1 cellular context compared by ENCODE assay signal in the genomic region with DNA sequence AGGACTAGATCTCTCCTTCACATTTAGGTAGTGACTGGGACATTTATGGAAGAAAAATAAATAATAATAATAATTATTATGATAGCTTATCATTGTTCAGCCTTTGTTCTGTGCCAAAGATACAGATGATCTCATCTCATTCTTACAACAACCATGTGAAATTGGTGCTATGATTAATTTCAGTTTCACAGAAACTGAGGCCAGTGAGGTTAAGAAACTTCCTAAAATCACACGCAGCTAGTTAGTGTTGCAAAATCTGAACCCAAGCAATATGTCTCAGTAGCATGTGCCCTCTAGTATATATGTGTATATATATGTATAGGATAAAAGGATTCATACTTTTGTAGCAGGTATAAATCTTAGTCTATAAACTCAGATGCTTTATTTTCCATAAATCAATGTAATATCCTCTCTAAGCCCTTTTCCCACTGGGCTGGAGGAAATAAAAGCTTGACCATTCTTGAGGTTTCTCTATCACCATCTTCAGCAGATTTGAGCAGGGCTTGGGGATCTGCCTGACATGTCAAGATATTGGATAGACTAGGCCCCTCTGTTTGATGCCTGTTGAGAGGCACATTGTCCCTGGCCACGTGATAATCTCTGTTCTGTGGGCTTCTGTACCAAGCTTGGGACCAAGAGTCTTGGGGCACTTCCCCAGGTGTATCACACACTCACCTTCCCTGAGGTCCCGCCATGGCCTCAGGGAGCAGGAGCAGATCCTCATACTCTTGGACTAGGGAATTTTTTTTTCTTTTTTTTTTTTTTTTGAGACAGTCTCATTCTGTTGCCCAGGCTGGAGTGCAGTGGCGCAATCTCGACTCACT.
TF ChIP-seq lines count a peak whose summit lies in the region.

No MANE protein-coding gene starts in this region.

TF ChIP-seq in GM12878, 131 proteins besides CTCF, POLR2A, EP300 and RAD21 (continued from another document):
- TF ChIP-seq, protein P1, sequence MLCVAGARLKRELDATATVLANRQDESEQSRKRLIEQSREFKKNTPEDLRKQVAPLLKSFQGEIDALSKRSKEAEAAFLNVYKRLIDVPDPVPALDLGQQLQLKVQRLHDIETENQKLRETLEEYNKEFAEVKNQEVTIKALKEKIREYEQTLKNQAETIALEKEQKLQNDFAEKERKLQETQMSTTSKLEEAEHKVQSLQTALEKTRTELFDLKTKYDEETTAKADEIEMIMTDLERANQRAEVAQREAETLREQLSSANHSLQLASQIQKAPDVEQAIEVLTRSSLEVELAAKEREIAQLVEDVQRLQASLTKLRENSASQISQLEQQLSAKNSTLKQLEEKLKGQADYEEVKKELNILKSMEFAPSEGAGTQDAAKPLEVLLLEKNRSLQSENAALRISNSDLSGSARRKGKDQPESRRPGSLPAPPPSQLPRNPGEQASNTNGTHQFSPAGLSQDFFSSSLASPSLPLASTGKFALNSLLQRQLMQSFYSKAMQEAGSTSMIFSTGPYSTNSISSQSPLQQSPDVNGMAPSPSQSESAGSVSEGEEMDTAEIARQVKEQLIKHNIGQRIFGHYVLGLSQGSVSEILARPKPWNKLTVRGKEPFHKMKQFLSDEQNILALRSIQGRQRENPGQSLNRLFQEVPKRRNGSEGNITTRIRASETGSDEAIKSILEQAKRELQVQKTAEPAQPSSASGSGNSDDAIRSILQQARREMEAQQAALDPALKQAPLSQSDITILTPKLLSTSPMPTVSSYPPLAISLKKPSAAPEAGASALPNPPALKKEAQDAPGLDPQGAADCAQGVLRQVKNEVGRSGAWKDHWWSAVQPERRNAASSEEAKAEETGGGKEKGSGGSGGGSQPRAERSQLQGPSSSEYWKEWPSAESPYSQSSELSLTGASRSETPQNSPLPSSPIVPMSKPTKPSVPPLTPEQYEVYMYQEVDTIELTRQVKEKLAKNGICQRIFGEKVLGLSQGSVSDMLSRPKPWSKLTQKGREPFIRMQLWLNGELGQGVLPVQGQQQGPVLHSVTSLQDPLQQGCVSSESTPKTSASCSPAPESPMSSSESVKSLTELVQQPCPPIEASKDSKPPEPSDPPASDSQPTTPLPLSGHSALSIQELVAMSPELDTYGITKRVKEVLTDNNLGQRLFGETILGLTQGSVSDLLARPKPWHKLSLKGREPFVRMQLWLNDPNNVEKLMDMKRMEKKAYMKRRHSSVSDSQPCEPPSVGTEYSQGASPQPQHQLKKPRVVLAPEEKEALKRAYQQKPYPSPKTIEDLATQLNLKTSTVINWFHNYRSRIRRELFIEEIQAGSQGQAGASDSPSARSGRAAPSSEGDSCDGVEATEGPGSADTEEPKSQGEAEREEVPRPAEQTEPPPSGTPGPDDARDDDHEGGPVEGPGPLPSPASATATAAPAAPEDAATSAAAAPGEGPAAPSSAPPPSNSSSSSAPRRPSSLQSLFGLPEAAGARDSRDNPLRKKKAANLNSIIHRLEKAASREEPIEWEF (IDR thresholded peaks at IDR 0.05; ENCODE audit: insufficient replicate concordance, low read depth, low read length): peak; percentile 20
- no peak for TF ChIP-seq HDAC6 (IDR thresholded peaks at IDR 0.05; ENCODE audit: unreplicated experiment)
- no peak for TF ChIP-seq BACH1 (IDR thresholded peaks at IDR 0.05; ENCODE audit: borderline replicate concordance)
- peak; percentile 8 to 36; a peak in 1 of 4 replicates for TF ChIP-seq BHLHE40 (IDR thresholded peaks at IDR 0.05; ENCODE audit: borderline replicate concordance in 1 of 2, low read depth in 2 of 2, low read length in 1 of 2)
- TF ChIP-seq, protein P2, sequence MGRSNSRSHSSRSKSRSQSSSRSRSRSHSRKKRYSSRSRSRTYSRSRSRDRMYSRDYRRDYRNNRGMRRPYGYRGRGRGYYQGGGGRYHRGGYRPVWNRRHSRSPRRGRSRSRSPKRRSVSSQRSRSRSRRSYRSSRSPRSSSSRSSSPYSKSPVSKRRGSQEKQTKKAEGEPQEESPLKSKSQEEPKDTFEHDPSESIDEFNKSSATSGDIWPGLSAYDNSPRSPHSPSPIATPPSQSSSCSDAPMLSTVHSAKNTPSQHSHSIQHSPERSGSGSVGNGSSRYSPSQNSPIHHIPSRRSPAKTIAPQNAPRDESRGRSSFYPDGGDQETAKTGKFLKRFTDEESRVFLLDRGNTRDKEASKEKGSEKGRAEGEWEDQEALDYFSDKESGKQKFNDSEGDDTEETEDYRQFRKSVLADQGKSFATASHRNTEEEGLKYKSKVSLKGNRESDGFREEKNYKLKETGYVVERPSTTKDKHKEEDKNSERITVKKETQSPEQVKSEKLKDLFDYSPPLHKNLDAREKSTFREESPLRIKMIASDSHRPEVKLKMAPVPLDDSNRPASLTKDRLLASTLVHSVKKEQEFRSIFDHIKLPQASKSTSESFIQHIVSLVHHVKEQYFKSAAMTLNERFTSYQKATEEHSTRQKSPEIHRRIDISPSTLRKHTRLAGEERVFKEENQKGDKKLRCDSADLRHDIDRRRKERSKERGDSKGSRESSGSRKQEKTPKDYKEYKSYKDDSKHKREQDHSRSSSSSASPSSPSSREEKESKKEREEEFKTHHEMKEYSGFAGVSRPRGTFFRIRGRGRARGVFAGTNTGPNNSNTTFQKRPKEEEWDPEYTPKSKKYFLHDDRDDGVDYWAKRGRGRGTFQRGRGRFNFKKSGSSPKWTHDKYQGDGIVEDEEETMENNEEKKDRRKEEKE (IDR thresholded peaks at IDR 0.05): no peak
- no peak for TF ChIP-seq PML (IDR thresholded peaks at IDR 0.05; ENCODE audit: low read length)
- TF ChIP-seq ZNF274 (IDR thresholded peaks at IDR 0.05; ENCODE audit: insufficient read depth, insufficient read length): no peak
- no peak for TF ChIP-seq IRF5 (IDR thresholded peaks at IDR 0.05; ENCODE audit: borderline replicate concordance)
- no peak for TF ChIP-seq SUPT20H (IDR thresholded peaks at IDR 0.05; ENCODE audit: borderline replicate concordance, control insufficient read depth, low read depth, low read length)
- no peak for TF ChIP-seq SMAD1 (IDR thresholded peaks at IDR 0.05; ENCODE audit: low read depth, partially characterized antibody)
- no peak for TF ChIP-seq NR2C1 (IDR thresholded peaks at IDR 0.05)
- peak; percentile 55; the same call in 1 of the 2 replicates for TF ChIP-seq BCL11A (IDR thresholded peaks at IDR 0.05; ENCODE audit: low read depth, low read length)
- 0 out of 2 replicates have a peak, but pooled peaks have one; percentile 52 for TF ChIP-seq DPF2 (IDR thresholded peaks at IDR 0.05)
- no peak for TF ChIP-seq PAX5 (IDR thresholded peaks at IDR 0.05; ENCODE audit: borderline replicate concordance, low read depth, low read length)
- no peak for TF ChIP-seq SPI1 (IDR thresholded peaks at IDR 0.05; ENCODE audit: borderline replicate concordance, insufficient read depth, low read depth, low read length)
- TF ChIP-seq SRF (IDR thresholded peaks at IDR 0.05; ENCODE audit: low read depth in 2 of 2, low read length in 2 of 2): no peak
- TF ChIP-seq NR2C2 (IDR thresholded peaks at IDR 0.05; ENCODE audit: borderline replicate concordance, control insufficient read depth, insufficient read length, low read depth): no peak
